ENCODE assay signal across 1 cellular context in genomic region chr5:13408616-13409015, GRCh38.
TF ChIP-seq lines count a peak whose summit lies in the region.

No MANE protein-coding gene starts in this region.

TF ChIP-seq in SK-N-SH treated with all-trans-retinoic acid at 6 μM for 48 hours, 23 proteins besides CTCF, POLR2A, EP300 and RAD21 (continued from another document):
- no peak for TF ChIP-seq ZC3H10 (CRISPR knock-in tag; IDR thresholded peaks at IDR 0.05)
- TF ChIP-seq PATZ1 (CRISPR knock-in tag; IDR thresholded peaks at IDR 0.05; ENCODE audit: borderline replicate concordance), result no peak
